8 cellular contexts compared by ENCODE assay signal in genomic region chr20:34907616-34908469, GRCh38. TPM values are rescaled to one million over a fixed set of nuclear protein-coding genes. Genes with fewer than 3 reads are reported as not detected.
DNase-seq lines count a peak whose midpoint lies in the region; ATAC-seq, FAIRE-seq and TF ChIP-seq lines count a peak whose summit lies in the region.

No MANE protein-coding gene starts in this region.

- H3K36me3 Mint-ChIP-seq in activated naive CD8-positive, alpha-beta T cell treated with anti-CD3 and anti-CD28 coated beads for 36 hours, result no peaks in the 10 kb centered on the region

- ATAC-seq in left ventricle myocardium superior, result peak; percentile 96

- DNase-seq in BE2C, result peak; percentile 91
- DNase-seq in M059J (ENCODE audit: low read depth), result peak; percentile 100
- DNase-seq in adipocyte (ENCODE audit: low read depth), result peak; percentile 75
- DNase-seq in left ventricle myocardium superior, result peak; percentile 61
- peak; percentile 21 for DNase-seq in stimulated activated CD8-positive, alpha-beta memory T cell treated with anti-CD3 and anti-CD28 coated beads, Interleukin-4, amount 100 ng/mL, for 48 hours
- no peak for DNase-seq in D721Med (ENCODE audit: insufficient read length, low spot score)
- no peak for DNase-seq in germinal center (ENCODE audit: low spot score)
- no peak for DNase-seq in activated naive CD8-positive, alpha-beta T cell treated with anti-CD3 and anti-CD28 coated beads for 36 hours

- H3K9me3 ChIP-seq in BE2C (no peaks in the 10 kb centered on the region), adipocyte (ENCODE audit: control insufficient read depth, low read length) (no peaks in the 10 kb centered on the region)

- no peak for FAIRE-seq in D721Med (lab: Jason Lieb, UNC)

- peaks cover 12% of the 10 kb centered on the region for H3K4me1 ChIP-seq in BE2C
- H3K4me1 ChIP-seq in adipocyte (ENCODE audit: control insufficient read depth, insufficient read depth, low read length), result peaks cover 34% of the 10 kb centered on the region

- H3K36me3 ChIP-seq in BE2C (no peaks in the 10 kb centered on the region), adipocyte (ENCODE audit: control insufficient read depth, insufficient read depth, low read length, severe bottlenecking) (peaks cover 56% of the 10 kb centered on the region)

- intact Hi-C loops in left ventricle myocardium superior (cut with micrococcal nuclease), result no loop called here

- peaks cover 6% of the 10 kb centered on the region for H3K4me1 Mint-ChIP-seq in activated naive CD8-positive, alpha-beta T cell treated with anti-CD3 and anti-CD28 coated beads for 36 hours

- no peak overlapping the region for H3K27ac Mint-ChIP-seq in activated naive CD8-positive, alpha-beta T cell treated with anti-CD3 and anti-CD28 coated beads for 36 hours

- H3K27me3 ChIP-seq in BE2C (no peaks in the 10 kb centered on the region), adipocyte (replicated peaks; ENCODE audit: control insufficient read depth, insufficient read depth, low read length) (no peaks in the 10 kb centered on the region)

- H3K4me3 Mint-ChIP-seq in activated naive CD8-positive, alpha-beta T cell treated with anti-CD3 and anti-CD28 coated beads for 36 hours, result no peak overlapping the region

- H3K27me3 Mint-ChIP-seq in activated naive CD8-positive, alpha-beta T cell treated with anti-CD3 and anti-CD28 coated beads for 36 hours, result no peaks in the 10 kb centered on the region

- peak overlapping the region; percentile 53 for H3K9ac ChIP-seq in adipocyte (ENCODE audit: low read length)

- TF ChIP-seq CTCF in BE2C (IDR thresholded peaks at IDR 0.05; ENCODE audit: low read depth, low read length), result no peak
- TF ChIP-seq CTCF in D721Med (IDR thresholded peaks at IDR 0.05; ENCODE audit: insufficient read depth, missing control alignments), result no peak

- H3K4me3 ChIP-seq in BE2C (ENCODE audit: low read depth, low read length) (no peak overlapping the region), adipocyte (ENCODE audit: low read length) (peak overlapping the region; percentile 41)

- H3K9me3 Mint-ChIP-seq in activated naive CD8-positive, alpha-beta T cell treated with anti-CD3 and anti-CD28 coated beads for 36 hours, result no peaks in the 10 kb centered on the region

RNA-seq across cellular contexts. Expression of gene ACSS2, which starts 31.4 kb away (rescaled TPM):
- 10.3 TPM for polyA plus RNA-seq in BE2C (2012; ENCODE audit: insufficient read depth, insufficient read length, low read depth)
- 26.0 and 34.2 TPM in 2 replicates for total RNA-seq in M059J (2014; rRNA removed; shearing (Covaris generic))
- 156 TPM for total RNA-seq in left ventricle myocardium superior
- total RNA-seq in activated naive CD8-positive, alpha-beta T cell treated with anti-CD3 and anti-CD28 coated beads for 36 hours, result 10 to 100 TPM in 1 of 2 experiments, 1 to 10 TPM in 1; 8.7 to 11.0 TPM

RNA-seq across cellular contexts. Expression of gene GGT7, which starts 35.2 kb away (rescaled TPM):
- polyA plus RNA-seq in BE2C (2012; ENCODE audit: insufficient read depth, insufficient read length, low read depth), result 37.3 TPM
- total RNA-seq in M059J (2014; rRNA removed; shearing (Covaris generic)), result 2.1 and 2.6 TPM in 2 replicates
- total RNA-seq in left ventricle myocardium superior, result 22.0 TPM
- total RNA-seq in activated naive CD8-positive, alpha-beta T cell treated with anti-CD3 and anti-CD28 coated beads for 36 hours, result 10 to 100 TPM; 10.5 to 10.9 TPM

RNA-seq across cellular contexts. Expression of gene GSS, which starts 47.8 kb away (rescaled TPM):
- polyA plus RNA-seq in BE2C (2012; ENCODE audit: insufficient read depth, insufficient read length, low read depth), result 86.1 TPM
- 112 and 121 TPM in 2 replicates for total RNA-seq in M059J (2014; rRNA removed; shearing (Covaris generic))
- 18.6 TPM for total RNA-seq in left ventricle myocardium superior
- 10 to 100 TPM; 48.0 to 50.3 TPM for total RNA-seq in activated naive CD8-positive, alpha-beta T cell treated with anti-CD3 and anti-CD28 coated beads for 36 hours

RNA-seq across cellular contexts. Expression of gene MYH7B, which starts 47.8 kb away (rescaled TPM):
- 4.6 TPM for polyA plus RNA-seq in BE2C (2012; ENCODE audit: insufficient read depth, insufficient read length, low read depth)
- 0.05 TPM in 1 of 2 replicates, not detected in the other for total RNA-seq in M059J (2014; rRNA removed; shearing (Covaris generic))
- 297 TPM for total RNA-seq in left ventricle myocardium superior
- total RNA-seq in activated naive CD8-positive, alpha-beta T cell treated with anti-CD3 and anti-CD28 coated beads for 36 hours, result under 1 TPM; 0.30 to 0.33 TPM

Comparison
In these comparisons a context has a peak if more than half of its experiments do, and no peak if none do; other contexts are left out.
1. DNase-seq: peak in BE2C (single experiment), M059J (single experiment), adipocyte (single experiment), left ventricle myocardium superior (single experiment) and stimulated activated CD8-positive, alpha-beta memory T cell treated with anti-CD3 and anti-CD28 coated beads, Interleukin-4, amount 100 ng/mL, for 48 hours (single experiment); none in D721Med (single experiment), germinal center (single experiment) and activated naive CD8-positive, alpha-beta T cell treated with anti-CD3 and anti-CD28 coated beads for 36 hours (single experiment).